In the genomic region with DNA sequence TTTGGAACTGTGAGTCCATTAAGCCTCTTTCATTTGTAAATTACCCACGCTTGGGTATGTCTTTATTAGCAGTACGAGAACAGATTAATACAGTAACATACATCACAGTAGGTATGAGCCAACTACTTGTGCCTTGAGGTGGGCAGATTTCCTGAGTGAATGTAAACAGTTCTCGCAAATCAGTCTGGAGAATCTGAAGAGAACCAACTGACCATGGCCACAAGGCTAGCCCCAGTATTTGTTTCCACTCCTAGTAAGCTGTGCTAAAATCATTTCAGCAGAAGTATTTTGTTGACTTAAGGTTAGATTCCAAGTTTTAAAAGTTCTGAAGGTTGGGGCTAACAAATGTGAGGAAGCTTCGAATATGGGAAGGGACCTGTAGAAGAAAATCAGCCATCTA, we compare ENCODE assay signal across 26 cellular contexts.
DNase-seq lines count a peak whose midpoint lies in the region; ATAC-seq, FAIRE-seq and TF ChIP-seq lines count a peak whose summit lies in the region.
"Had no signal": no experiment of that assay in that cellular context is flagged by ENCODE, and none has a peak within 500 bp of the region (broad histone marks: within the 10 kb centered on the region; RNA-seq: fewer than 3 reads in every experiment).

No MANE protein-coding gene starts in this region.

- H3K4me1 Mint-ChIP-seq in activated CD4-positive, alpha-beta T cell treated with anti-CD3 and anti-CD28 coated beads, Interleukin-2, amount 10 ng/mL, durations not matched to agents 24 days and 14 days = no peaks in the 10 kb centered on the region
- H3K4me1 Mint-ChIP-seq in activated CD4-positive, alpha-beta T cell treated with anti-CD3 and anti-CD28 coated beads for 36 hours = no peaks in the 10 kb centered on the region
- H3K4me1 Mint-ChIP-seq in WTC11 = peaks cover 23% of the 10 kb centered on the region
- H3K4me1 Mint-ChIP-seq: CD8-positive, alpha-beta memory T cell had no signal

- H3K27ac ChIP-seq in left lung = no peak overlapping the region
- H3K27ac ChIP-seq: 22Rv1; A549; BLaER1 treated with 17β-estradiol and CSF1 and Interleukin-3, amounts not matched to agents 10 nM and 100 nM had no signal

- ATAC-seq in activated CD4-positive, alpha-beta T cell treated with anti-CD3 and anti-CD28 coated beads for 36 hours = no peak
- ATAC-seq in WTC11 (no peak), GM18511 (IDR thresholded peaks at IDR 0.05; ENCODE audit: unreplicated experiment) (no peak), left lung (no peak)
- ATAC-seq: A549, GM12878 had no signal

- TF ChIP-seq POLR2A in GM12891 (IDR thresholded peaks at IDR 0.05; ENCODE audit: low read depth, low read length) (no peak), H54 (IDR thresholded peaks at IDR 0.05; ENCODE audit: low read depth, low read length) (no peak)

- H3K4me1 ChIP-seq in left lung = no peaks in the 10 kb centered on the region
- H3K4me1 ChIP-seq: A549, BE2C had no signal

- no peaks in the 10 kb centered on the region for H3K9me3 Mint-ChIP-seq in activated CD4-positive, alpha-beta T cell treated with anti-CD3 and anti-CD28 coated beads, Interleukin-2, amount 10 ng/mL, durations not matched to agents 24 days and 14 days
- H3K9me3 Mint-ChIP-seq in activated CD4-positive, alpha-beta T cell treated with anti-CD3 and anti-CD28 coated beads for 36 hours (ENCODE audit: low read depth) = no peaks in the 10 kb centered on the region
- no peaks in the 10 kb centered on the region for H3K9me3 Mint-ChIP-seq in WTC11
- H3K9me3 Mint-ChIP-seq: CD14-positive monocyte; CD4-positive, alpha-beta T cell; CD8-positive, alpha-beta memory T cell had no signal

- TF ChIP-seq CTCF in WTC11 (IDR thresholded peaks at IDR 0.05) (no peak), left lung (IDR thresholded peaks at IDR 0.05) (no peak)

- DNase-seq in activated CD4-positive, alpha-beta T cell treated with anti-CD3 and anti-CD28 coated beads, Interleukin-2, amount 10 ng/mL, durations not matched to agents 24 days and 14 days = peak; percentile 34
- DNase-seq in activated CD4-positive, alpha-beta T cell treated with anti-CD3 and anti-CD28 coated beads for 36 hours = no peak
- DNase-seq in GM12891 (ENCODE audit: insufficient read length, low spot score) (no peak), H54 (ENCODE audit: insufficient read length, low spot score) (no peak), WTC11 (ENCODE audit: low spot score) (no peak), MV-4-11 (lab: John Stamatoyannopoulos, UW) (no peak), left lung (no peak)
- DNase-seq: ACHN; AML-193; BE2C; CD4-positive, alpha-beta T cell; CD8-positive, alpha-beta memory T cell; DMS 273 treated with DMSO at 0.1 percent for 48 hours; DMS79; EL; GDM1; GOT3; HCEC 1CT had no signal

- no peaks in the 10 kb centered on the region for H3K36me3 ChIP-seq in left lung
- H3K36me3 ChIP-seq: BE2C had no signal

- peak; percentile 51 for FAIRE-seq in GM12891 (lab: Jason Lieb, UNC)
- peak; percentile 45 for FAIRE-seq in H54 (lab: Jason Lieb, UNC)
- FAIRE-seq: A549, D721Med, GM12878, GM19239 had no signal

- H3K27ac Mint-ChIP-seq in activated CD4-positive, alpha-beta T cell treated with anti-CD3 and anti-CD28 coated beads, Interleukin-2, amount 10 ng/mL, durations not matched to agents 24 days and 14 days = no peak overlapping the region
- no peak overlapping the region for H3K27ac Mint-ChIP-seq in activated CD4-positive, alpha-beta T cell treated with anti-CD3 and anti-CD28 coated beads for 36 hours
- peak overlapping the region; percentile 40 for H3K27ac Mint-ChIP-seq in WTC11
- H3K27ac Mint-ChIP-seq: CD4-positive, alpha-beta T cell; CD8-positive, alpha-beta memory T cell had no signal

- CTCF ChIA-PET in activated CD4-positive, alpha-beta T cell treated with anti-CD3 and anti-CD28 coated beads for 36 hours (lab: Charles Lee) = interaction anchor here (0.7 to 0.8 kb wide), 2 partner anchors 168 to 172 kb away, joined by 3 to 4 read pairs; no protein-coding TSS in a partner anchor
- CTCF ChIA-PET in WTC11 (lab: Charles Lee) = interaction anchor here (0.6 to 1.7 kb wide), 7 partner anchors 18 to 227 kb away, joined by 3 to 7 read pairs (median 4); no protein-coding TSS in a partner anchor

- peaks cover 6% of the 10 kb centered on the region for H3K27me3 Mint-ChIP-seq in activated CD4-positive, alpha-beta T cell treated with anti-CD3 and anti-CD28 coated beads, Interleukin-2, amount 10 ng/mL, durations not matched to agents 24 days and 14 days
- H3K27me3 Mint-ChIP-seq in activated CD4-positive, alpha-beta T cell treated with anti-CD3 and anti-CD28 coated beads for 36 hours = no peaks in the 10 kb centered on the region
- H3K27me3 Mint-ChIP-seq in WTC11 (ENCODE audit: low read depth) = no peaks in the 10 kb centered on the region
- H3K27me3 Mint-ChIP-seq: CD4-positive, alpha-beta T cell; CD8-positive, alpha-beta memory T cell had no signal

- no peaks in the 10 kb centered on the region for H3K27me3 ChIP-seq in left lung
- H3K27me3 ChIP-seq: BE2C; BLaER1 treated with 17β-estradiol and CSF1 and Interleukin-3, amounts not matched to agents 10 nM and 100 nM had no signal

- H3K36me3 Mint-ChIP-seq in activated CD4-positive, alpha-beta T cell treated with anti-CD3 and anti-CD28 coated beads, Interleukin-2, amount 10 ng/mL, durations not matched to agents 24 days and 14 days (ENCODE audit: low read depth) = peaks cover 2% of the 10 kb centered on the region
- no peaks in the 10 kb centered on the region for H3K36me3 Mint-ChIP-seq in activated CD4-positive, alpha-beta T cell treated with anti-CD3 and anti-CD28 coated beads for 36 hours (ENCODE audit: low read depth)
- H3K36me3 Mint-ChIP-seq in WTC11 = no peaks in the 10 kb centered on the region

- POLR2A ChIA-PET in activated CD4-positive, alpha-beta T cell treated with anti-CD3 and anti-CD28 coated beads for 36 hours (lab: Charles Lee) = no interaction called here
- POLR2A ChIA-PET in WTC11 (lab: Charles Lee) = no interaction called here

- H3K4me3 Mint-ChIP-seq in activated CD4-positive, alpha-beta T cell treated with anti-CD3 and anti-CD28 coated beads, Interleukin-2, amount 10 ng/mL, durations not matched to agents 24 days and 14 days = no peak overlapping the region
- no peak overlapping the region for H3K4me3 Mint-ChIP-seq in activated CD4-positive, alpha-beta T cell treated with anti-CD3 and anti-CD28 coated beads for 36 hours
- H3K4me3 Mint-ChIP-seq in WTC11 = no peak overlapping the region
- H3K4me3 Mint-ChIP-seq: CD14-positive monocyte; CD4-positive, alpha-beta T cell; CD8-positive, alpha-beta memory T cell had no signal

- H3K4me3 ChIP-seq in left lung = no peak overlapping the region
- H3K4me3 ChIP-seq: A549; BLaER1 treated with 17β-estradiol and CSF1 and Interleukin-3, amounts not matched to agents 10 nM and 100 nM; GM12878 had no signal

- no peaks in the 10 kb centered on the region for H3K9me3 ChIP-seq in left lung
- H3K9me3 ChIP-seq: A549; BE2C; BLaER1 treated with 17β-estradiol and CSF1 and Interleukin-3, amounts not matched to agents 10 nM and 100 nM had no signal

- intact Hi-C loops in activated CD4-positive, alpha-beta T cell treated with anti-CD3 and anti-CD28 coated beads, Interleukin-2, amount 10 ng/mL, durations not matched to agents 24 days and 14 days (cut with micrococcal nuclease) = no loop called here
- intact Hi-C loops in activated CD4-positive, alpha-beta T cell treated with anti-CD3 and anti-CD28 coated beads for 36 hours (cut with DNase I, micrococcal nuclease) = no loop called here
- intact Hi-C loops in left lung (cut with DNase I) = no loop called here

TF ChIP-seq in GM12891, 5 proteins besides CTCF, POLR2A, EP300 and RAD21:
- no peak for TF ChIP-seq POU2F2 (IDR thresholded peaks at IDR 0.05; ENCODE audit: low read depth, low read length)
- TF ChIP-seq PAX5 (IDR thresholded peaks at IDR 0.05; ENCODE audit: insufficient read depth, low read length, severe bottlenecking) = no peak

TF ChIP-seq in WTC11, 78 proteins besides CTCF, POLR2A, EP300 and RAD21 (continues in another document):
- TF ChIP-seq CBFB (CRISPR knock-in tag; IDR thresholded peaks at IDR 0.05; ENCODE audit: low read depth) (no peak), TEAD1 (CRISPR knock-in tag; IDR thresholded peaks at IDR 0.05) (no peak), ZBTB21 (CRISPR knock-in tag; IDR thresholded peaks at IDR 0.05; ENCODE audit: borderline replicate concordance) (no peak), MYBL2 (CRISPR knock-in tag; IDR thresholded peaks at IDR 0.05) (no peak)
- TF ChIP-seq, protein P1, sequence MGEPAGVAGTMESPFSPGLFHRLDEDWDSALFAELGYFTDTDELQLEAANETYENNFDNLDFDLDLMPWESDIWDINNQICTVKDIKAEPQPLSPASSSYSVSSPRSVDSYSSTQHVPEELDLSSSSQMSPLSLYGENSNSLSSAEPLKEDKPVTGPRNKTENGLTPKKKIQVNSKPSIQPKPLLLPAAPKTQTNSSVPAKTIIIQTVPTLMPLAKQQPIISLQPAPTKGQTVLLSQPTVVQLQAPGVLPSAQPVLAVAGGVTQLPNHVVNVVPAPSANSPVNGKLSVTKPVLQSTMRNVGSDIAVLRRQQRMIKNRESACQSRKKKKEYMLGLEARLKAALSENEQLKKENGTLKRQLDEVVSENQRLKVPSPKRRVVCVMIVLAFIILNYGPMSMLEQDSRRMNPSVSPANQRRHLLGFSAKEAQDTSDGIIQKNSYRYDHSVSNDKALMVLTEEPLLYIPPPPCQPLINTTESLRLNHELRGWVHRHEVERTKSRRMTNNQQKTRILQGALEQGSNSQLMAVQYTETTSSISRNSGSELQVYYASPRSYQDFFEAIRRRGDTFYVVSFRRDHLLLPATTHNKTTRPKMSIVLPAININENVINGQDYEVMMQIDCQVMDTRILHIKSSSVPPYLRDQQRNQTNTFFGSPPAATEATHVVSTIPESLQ (CRISPR knock-in tag; IDR thresholded peaks at IDR 0.05) = no peak
- TF ChIP-seq, protein P2, sequence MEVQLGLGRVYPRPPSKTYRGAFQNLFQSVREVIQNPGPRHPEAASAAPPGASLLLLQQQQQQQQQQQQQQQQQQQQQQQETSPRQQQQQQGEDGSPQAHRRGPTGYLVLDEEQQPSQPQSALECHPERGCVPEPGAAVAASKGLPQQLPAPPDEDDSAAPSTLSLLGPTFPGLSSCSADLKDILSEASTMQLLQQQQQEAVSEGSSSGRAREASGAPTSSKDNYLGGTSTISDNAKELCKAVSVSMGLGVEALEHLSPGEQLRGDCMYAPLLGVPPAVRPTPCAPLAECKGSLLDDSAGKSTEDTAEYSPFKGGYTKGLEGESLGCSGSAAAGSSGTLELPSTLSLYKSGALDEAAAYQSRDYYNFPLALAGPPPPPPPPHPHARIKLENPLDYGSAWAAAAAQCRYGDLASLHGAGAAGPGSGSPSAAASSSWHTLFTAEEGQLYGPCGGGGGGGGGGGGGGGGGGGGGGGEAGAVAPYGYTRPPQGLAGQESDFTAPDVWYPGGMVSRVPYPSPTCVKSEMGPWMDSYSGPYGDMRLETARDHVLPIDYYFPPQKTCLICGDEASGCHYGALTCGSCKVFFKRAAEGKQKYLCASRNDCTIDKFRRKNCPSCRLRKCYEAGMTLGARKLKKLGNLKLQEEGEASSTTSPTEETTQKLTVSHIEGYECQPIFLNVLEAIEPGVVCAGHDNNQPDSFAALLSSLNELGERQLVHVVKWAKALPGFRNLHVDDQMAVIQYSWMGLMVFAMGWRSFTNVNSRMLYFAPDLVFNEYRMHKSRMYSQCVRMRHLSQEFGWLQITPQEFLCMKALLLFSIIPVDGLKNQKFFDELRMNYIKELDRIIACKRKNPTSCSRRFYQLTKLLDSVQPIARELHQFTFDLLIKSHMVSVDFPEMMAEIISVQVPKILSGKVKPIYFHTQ (CRISPR knock-in tag; IDR thresholded peaks at IDR 0.05) = no peak
